In genomic region chr10:28250782-28251181, GRCh38 we compare ENCODE assay signal across 8 cellular contexts. TPM values are rescaled to one million over a fixed set of nuclear protein-coding genes. Genes with fewer than 3 reads are reported as not detected.
DNase-seq lines count a peak whose midpoint lies in the region; ATAC-seq and TF ChIP-seq lines count a peak whose summit lies in the region.

No MANE protein-coding gene starts in this region.

- H3K9me3 Mint-ChIP-seq in neural progenitor cell, result no peaks in the 10 kb centered on the region

- no peak overlapping the region for H3K27ac Mint-ChIP-seq in neural progenitor cell

- no peak overlapping the region for H3K4me2 ChIP-seq in neural progenitor cell

- no peak overlapping the region for H3K27ac ChIP-seq in dorsolateral prefrontal cortex
- no peak overlapping the region for H3K27ac ChIP-seq in neural progenitor cell

- peak; percentile 35 for DNase-seq in DMS53 treated with DMSO at 0.1 percent for 48 hours (lab: John Stamatoyannopoulos, UW; ENCODE audit: unreplicated experiment)
- peak; percentile 19 for DNase-seq in M059J (ENCODE audit: low read depth)
- DNase-seq in dorsolateral prefrontal cortex, result no peak
- DNase-seq in neural progenitor cell (ENCODE audit: low spot score), result no peak
- DNase-seq in stimulated activated CD4-positive, alpha-beta T cell treated with anti-CD3 and anti-CD28 coated beads, Interleukin-4, amount 100 ng/mL, for 1 hour, result no peak
- DNase-seq in DMS153 (lab: John Stamatoyannopoulos, UW), result no peak
- DNase-seq in H4 (ENCODE audit: low spot score), result no peak

- no peaks in the 10 kb centered on the region for H4K20me1 ChIP-seq in neural progenitor cell (ENCODE audit: low read depth)

- H3K9me3 ChIP-seq in neural progenitor cell (ENCODE audit: low read depth), result no peaks in the 10 kb centered on the region

- H2AFZ ChIP-seq in neural progenitor cell (replicated peaks), result no peak overlapping the region

- H3K36me3 ChIP-seq in neural progenitor cell, result no peaks in the 10 kb centered on the region

- no peak for ATAC-seq in GM21515 (IDR thresholded peaks at IDR 0.05; ENCODE audit: unreplicated experiment)

- H3K4me3 Mint-ChIP-seq in neural progenitor cell, result no peak overlapping the region

- TF ChIP-seq CTCF in dorsolateral prefrontal cortex (IDR thresholded peaks at IDR 0.05 in 54 of 56, conservative IDR thresholded peaks at IDR 0.05 in 2 of 56; ENCODE audit: low read depth in 1 of 56, partially characterized antibody in 56 of 56) (peak; percentile 48 to 90 (median 66)), neural progenitor cell (IDR thresholded peaks at IDR 0.05) (peak; percentile 44)

- H3K36me3 Mint-ChIP-seq in neural progenitor cell, result no peaks in the 10 kb centered on the region

- intact Hi-C loops in dorsolateral prefrontal cortex (cut with DNase I), result loop anchor here (1.0 to 2.0 kb wide), 2 partner anchors 132 kb away; no protein-coding TSS in a partner anchor

- H3K9ac ChIP-seq in neural progenitor cell, result no peak overlapping the region

- H3K27me3 ChIP-seq in dorsolateral prefrontal cortex (peaks cover 0 to 6% (median 0%) of the 10 kb centered on the region in 45 donors), neural progenitor cell (no peaks in the 10 kb centered on the region)

- H3K4me3 ChIP-seq in dorsolateral prefrontal cortex, result no peak overlapping the region
- no peak overlapping the region for H3K4me3 ChIP-seq in neural progenitor cell

- H3K79me2 ChIP-seq in neural progenitor cell (ENCODE audit: low read depth), result no peaks in the 10 kb centered on the region

- H3F3A ChIP-seq in neural progenitor cell (ENCODE audit: low read depth), result no peaks in the 10 kb centered on the region

- H3K4me1 ChIP-seq in neural progenitor cell, result no peaks in the 10 kb centered on the region

- peaks cover 4% of the 10 kb centered on the region for H3K27me3 Mint-ChIP-seq in neural progenitor cell (ENCODE audit: insufficient read depth, low read depth)

- no peaks in the 10 kb centered on the region for H3K4me1 Mint-ChIP-seq in neural progenitor cell

RNA-seq across cellular contexts. Expression of gene MPP7, which starts 52.1 kb away (rescaled TPM):
- total RNA-seq in M059J (2014; rRNA removed; shearing (Covaris generic)), result 0.94 and 1.7 TPM in 2 replicates
- total RNA-seq in dorsolateral prefrontal cortex, result 10 to 100 TPM in 111 of 120 experiments, 1 to 10 TPM in 9; 6.6 to 26.4 (median 16.2) TPM
- total RNA-seq in neural progenitor cell (ENCODE audit: low replicate concordance), result 6.1 and 8.5 TPM in 2 replicates
- total RNA-seq in H4 (2014; rRNA removed; shearing (Covaris generic)), result 1.7 and 2.2 TPM in 2 replicates

Comparison
In these comparisons a context has a peak if more than half of its experiments do, and no peak if none do; other contexts are left out.
1. DNase-seq: peak in DMS53 treated with DMSO at 0.1 percent for 48 hours (single experiment) and M059J (single experiment); none in dorsolateral prefrontal cortex (0 of 10), neural progenitor cell (single experiment), stimulated activated CD4-positive, alpha-beta T cell treated with anti-CD3 and anti-CD28 coated beads, Interleukin-4, amount 100 ng/mL, for 1 hour (single experiment), DMS153 (single experiment) and H4 (single experiment).